In genomic region chr11:114092953-114093352, GRCh38 we compare ENCODE assay signal across 20 cellular contexts. TPM values are rescaled to one million over a fixed set of nuclear protein-coding genes. Genes with fewer than 3 reads are reported as not detected.
DNase-seq lines count a peak whose midpoint lies in the region; ATAC-seq and TF ChIP-seq lines count a peak whose summit lies in the region.
"Had no signal": no experiment of that assay in that cellular context is flagged by ENCODE, and none has a peak within 500 bp of the region (broad histone marks: within the 10 kb centered on the region; RNA-seq: fewer than 3 reads in every experiment).

No MANE protein-coding gene starts in this region.

- DNase-seq in body of pancreas (no peak), esophagus muscularis mucosa (ENCODE audit: extremely low spot score) (no peak), neural crest cell (ENCODE audit: low read depth, low spot score) (no peak), substantia nigra (lab: John Stamatoyannopoulos, UW) (no peak), G401 (ENCODE audit: low spot score) (no peak), T1000 (lab: John Stamatoyannopoulos, UW) (no peak)
- DNase-seq in activated effector memory CD4-positive, alpha-beta T cell treated with Interleukin-2 at 50 U/mL for 16 hours = no peak
- DNase-seq: activated CD4-positive, alpha-beta memory T cell treated with anti-CD3 and anti-CD28 coated beads for 36 hours; activated CD4-positive, CD25-positive, alpha-beta regulatory T cell; activated naive CD4-positive, alpha-beta T cell treated with Interleukin-2 at 50 U/mL for 16 hours; amniotic stem cell; CD8-positive, alpha-beta T cell; DMS79; GM23248; naive thymus-derived CD8-positive, alpha-beta T cell; NCI-H1417 treated with DMSO at 0.1 percent for 48 hours; NCI-H524; RPMI8226; stimulated activated CD8-positive, alpha-beta memory T cell treated with anti-CD3 and anti-CD28 coated beads, Interleukin-4, amount 100 ng/mL, for 48 hours; T-helper 9 cell had no signal

- TF ChIP-seq CTCF in body of pancreas (IDR thresholded peaks at IDR 0.05) (no peak), esophagus muscularis mucosa (IDR thresholded peaks at IDR 0.05) (no peak), neural crest cell (conservative IDR thresholded peaks at IDR 0.05) (no peak)

- H3K27ac ChIP-seq in body of pancreas = peak overlapping the region in 3 of 4 donors; percentile 22 to 56 (median 51)
- peak overlapping the region in 3 of 4 donors; percentile 25 to 48 (median 47) for H3K27ac ChIP-seq in esophagus muscularis mucosa (replicated peaks in 1 of 4)
- H3K27ac ChIP-seq in substantia nigra (ENCODE audit: low read depth, low read length, poor library complexity, severe bottlenecking) = peak overlapping the region; percentile 82
- H3K27ac ChIP-seq: GM23248 had no signal

- intact Hi-C loops in body of pancreas (cut with DNase I) = no loop called here
- intact Hi-C loops in esophagus muscularis mucosa (cut with DNase I) = no loop called here

- peaks cover 98% of the 10 kb centered on the region for H3K4me1 ChIP-seq in body of pancreas
- peaks cover 93 to 100% (median 97%) of the 10 kb centered on the region in 4 donors for H3K4me1 ChIP-seq in esophagus muscularis mucosa

- WGBS in body of pancreas, 2 donors = 54 to 58% methylated on average over 3 of the region's 3 CpGs
- WGBS in esophagus muscularis mucosa = 74% methylated on average over 3 of the region's 3 CpGs

- H3K9me3 ChIP-seq in body of pancreas (no peaks in the 10 kb centered on the region), esophagus muscularis mucosa (no peaks in the 10 kb centered on the region)

- in situ Hi-C loops in G401 (cut with HindIII; ENCODE audit: low sequenced_read_pairs) = no loop called here

- no peaks in the 10 kb centered on the region for H3K27me3 Mint-ChIP-seq in neural crest cell (ENCODE audit: low read depth)
- H3K27me3 Mint-ChIP-seq: activated CD4-positive, alpha-beta memory T cell treated with anti-CD3 and anti-CD28 coated beads for 36 hours; naive thymus-derived CD8-positive, alpha-beta T cell had no signal

- H3K4me3 ChIP-seq in body of pancreas (no peak overlapping the region), esophagus muscularis mucosa (peak overlapping the region in 1 of 4 donors; percentile 15)
- H3K4me3 ChIP-seq: GM23248 had no signal

- peak overlapping the region; percentile 81 for H3K4me3 Mint-ChIP-seq in neural crest cell
- H3K4me3 Mint-ChIP-seq: activated CD4-positive, alpha-beta memory T cell treated with anti-CD3 and anti-CD28 coated beads for 36 hours; CD8-positive, alpha-beta T cell; naive thymus-derived CD8-positive, alpha-beta T cell had no signal

- H3K27ac Mint-ChIP-seq in neural crest cell (ENCODE audit: unreplicated experiment) = peak overlapping the region; percentile 99
- H3K27ac Mint-ChIP-seq: activated CD4-positive, alpha-beta memory T cell treated with anti-CD3 and anti-CD28 coated beads for 36 hours had no signal

- TF ChIP-seq EP300 in esophagus muscularis mucosa (IDR thresholded peaks at IDR 0.05) = no peak

- H3K4me1 Mint-ChIP-seq in neural crest cell = peaks cover 80% of the 10 kb centered on the region

- no peak for ATAC-seq in body of pancreas
- ATAC-seq: CD8-positive, alpha-beta T cell; naive thymus-derived CD8-positive, alpha-beta T cell had no signal

- H3K27me3 ChIP-seq in body of pancreas (no peaks in the 10 kb centered on the region), esophagus muscularis mucosa (no peaks in the 10 kb centered on the region)

- H3K9me3 Mint-ChIP-seq in neural crest cell = no peaks in the 10 kb centered on the region
- H3K9me3 Mint-ChIP-seq: activated CD4-positive, alpha-beta memory T cell treated with anti-CD3 and anti-CD28 coated beads for 36 hours; CD8-positive, alpha-beta T cell; naive thymus-derived CD8-positive, alpha-beta T cell had no signal

- TF ChIP-seq POLR2A in body of pancreas (IDR thresholded peaks at IDR 0.05) (no peak), esophagus muscularis mucosa (IDR thresholded peaks at IDR 0.05; ENCODE audit: low read depth) (no peak)

- H3K36me3 ChIP-seq in body of pancreas (replicated peaks in 1 of 2; ENCODE audit: insufficient read depth in 1 of 2, low read depth in 2 of 2) = no peaks in the 10 kb centered on the region
- H3K36me3 ChIP-seq in esophagus muscularis mucosa = peaks cover 12 to 85% (median 52%) of the 10 kb centered on the region in 4 donors

- H3K36me3 Mint-ChIP-seq in neural crest cell (ENCODE audit: low read depth) = no peaks in the 10 kb centered on the region
- H3K36me3 Mint-ChIP-seq: activated CD4-positive, alpha-beta memory T cell treated with anti-CD3 and anti-CD28 coated beads for 36 hours; CD8-positive, alpha-beta T cell; naive thymus-derived CD8-positive, alpha-beta T cell had no signal

RNA-seq across cellular contexts. Expression of gene ZBTB16, which starts 33.4 kb away (rescaled TPM):
- 100 to 1,000 TPM in 1 of 2 donors, 10 to 100 TPM in 1; 96.5 to 150 TPM for total RNA-seq in body of pancreas
- total RNA-seq in esophagus muscularis mucosa = 100 to 1,000 TPM; 175 to 319 (median 222) TPM
- total RNA-seq in neural crest cell = 36.6 and 39.4 TPM in 2 replicates
- not detected in 2 replicates for total RNA-seq in G401 (2014; rRNA removed; shearing (Covaris generic))
- total RNA-seq: GM23248 had no signal

Comparison
In these comparisons a context has a peak if more than half of its experiments do, and no peak if none do; other contexts are left out.
1. RNA of gene ZBTB16, which starts 33.4 kb away (total RNA-seq): 175 to 319 TPM in esophagus muscularis mucosa, 96.5 to 150 TPM in body of pancreas and 36.6 to 39.4 TPM in neural crest cell; not detected in G401; every median in the first group is over 10 times any median in the second.
2. Peak in every context shown above with its lines, with median percentiles within 50 percentile points of each other: H3K27ac ChIP-seq.